8 cellular contexts compared by ENCODE assay signal in genomic region chr1:115771094-115771846, GRCh38. TPM values are rescaled to one million over a fixed set of nuclear protein-coding genes. Genes with fewer than 3 reads are reported as not detected.
A peak's percentile ranks its signal among the peaks of the same experiment; 100 is the strongest.
DNase-seq lines count a peak whose midpoint lies in the region; ATAC-seq and TF ChIP-seq lines count a peak whose summit lies in the region.

No MANE protein-coding gene starts in this region.

- H3K36me3 Mint-ChIP-seq in activated T-cell treated with anti-CD3 and anti-CD28 coated beads, Interleukin-2, amount 50 U/mL, for 24 hours (ENCODE audit: low read depth), result no peaks in the 10 kb centered on the region

- no peak for TF ChIP-seq CTCF in breast epithelium (IDR thresholded peaks at IDR 0.05)
- no peak for TF ChIP-seq CTCF in mucosa of descending colon (IDR thresholded peaks at IDR 0.05)

- no peaks in the 10 kb centered on the region for H3K9me3 ChIP-seq in breast epithelium
- no peaks in the 10 kb centered on the region for H3K9me3 ChIP-seq in mucosa of descending colon

- H3K4me3 ChIP-seq in breast epithelium (peak overlapping the region in 1 of 3 donors; percentile 17), mucosa of descending colon (no peak overlapping the region)

- ATAC-seq in GM19025 (IDR thresholded peaks at IDR 0.05; ENCODE audit: low read depth, unreplicated experiment), result peak; percentile 20
- peak; percentile 18 for ATAC-seq in HG03139 (IDR thresholded peaks at IDR 0.05; ENCODE audit: unreplicated experiment)
- peak; percentile 14 for ATAC-seq in mucosa of descending colon

- H3K4me1 ChIP-seq in breast epithelium, result no peaks in the 10 kb centered on the region
- no peaks in the 10 kb centered on the region for H3K4me1 ChIP-seq in mucosa of descending colon (ENCODE audit: low read depth)

- H3K36me3 ChIP-seq in breast epithelium (no peaks in the 10 kb centered on the region), mucosa of descending colon (ENCODE audit: low read depth) (no peaks in the 10 kb centered on the region)

- H3K4me3 Mint-ChIP-seq in activated T-cell treated with anti-CD3 and anti-CD28 coated beads, Interleukin-2, amount 50 U/mL, for 24 hours, result no peak overlapping the region

- H3K9me3 Mint-ChIP-seq in activated T-cell treated with anti-CD3 and anti-CD28 coated beads, Interleukin-2, amount 50 U/mL, for 24 hours, result no peaks in the 10 kb centered on the region

- no peak for TF ChIP-seq POLR2A in breast epithelium (IDR thresholded peaks at IDR 0.05)

- no peak for DNase-seq in breast epithelium (ENCODE audit: low spot score in 2 of 2)
- DNase-seq in mucosa of descending colon, result no peak
- no peak for DNase-seq in activated T-cell treated with anti-CD3 and anti-CD28 coated beads, Interleukin-2, amount 50 U/mL, for 24 hours
- no peak for DNase-seq in NOMO-1 (lab: John Stamatoyannopoulos, UW; ENCODE audit: unreplicated experiment in 2 of 2)
- DNase-seq in NCI-H2196 treated with DMSO at 0.1 percent for 48 hours (lab: John Stamatoyannopoulos, UW; ENCODE audit: unreplicated experiment), result no peak
- DNase-seq in NCI-H1092 (lab: John Stamatoyannopoulos, UW), result no peak

- peak overlapping the region; percentile 6 to 37 for H3K27ac ChIP-seq in breast epithelium

- H3K27me3 ChIP-seq in breast epithelium, result no peaks in the 10 kb centered on the region

- H3K27ac Mint-ChIP-seq in activated T-cell treated with anti-CD3 and anti-CD28 coated beads, Interleukin-2, amount 50 U/mL, for 24 hours, result no peak overlapping the region

- H3K4me1 Mint-ChIP-seq in activated T-cell treated with anti-CD3 and anti-CD28 coated beads, Interleukin-2, amount 50 U/mL, for 24 hours (ENCODE audit: low read depth), result no peaks in the 10 kb centered on the region

- intact Hi-C loops in breast epithelium (cut with DNase I; ENCODE audit: low total_unique reads), result no loop called here
- intact Hi-C loops in mucosa of descending colon (cut with DNase I, micrococcal nuclease), result loop anchor here in 1 of 2 donors (5.0 kb wide), 1 partner anchor 54 kb away; no protein-coding TSS in a partner anchor

- peaks cover 16% of the 10 kb centered on the region for H3K27me3 Mint-ChIP-seq in activated T-cell treated with anti-CD3 and anti-CD28 coated beads, Interleukin-2, amount 50 U/mL, for 24 hours

RNA-seq across cellular contexts. Expression of gene CASQ2, which starts 2.8 kb away (rescaled TPM):
- total RNA-seq in breast epithelium (1 to 10 TPM; 2.1 to 3.3 (median 2.6) TPM), mucosa of descending colon (10 to 100 TPM in 1 of 3 donors, 1 to 10 TPM in 1, under 1 TPM in 1; 0.49 to 30.4 (median 2.1) TPM)
